ENCODE assay signal across 8 cellular contexts in the genomic region with DNA sequence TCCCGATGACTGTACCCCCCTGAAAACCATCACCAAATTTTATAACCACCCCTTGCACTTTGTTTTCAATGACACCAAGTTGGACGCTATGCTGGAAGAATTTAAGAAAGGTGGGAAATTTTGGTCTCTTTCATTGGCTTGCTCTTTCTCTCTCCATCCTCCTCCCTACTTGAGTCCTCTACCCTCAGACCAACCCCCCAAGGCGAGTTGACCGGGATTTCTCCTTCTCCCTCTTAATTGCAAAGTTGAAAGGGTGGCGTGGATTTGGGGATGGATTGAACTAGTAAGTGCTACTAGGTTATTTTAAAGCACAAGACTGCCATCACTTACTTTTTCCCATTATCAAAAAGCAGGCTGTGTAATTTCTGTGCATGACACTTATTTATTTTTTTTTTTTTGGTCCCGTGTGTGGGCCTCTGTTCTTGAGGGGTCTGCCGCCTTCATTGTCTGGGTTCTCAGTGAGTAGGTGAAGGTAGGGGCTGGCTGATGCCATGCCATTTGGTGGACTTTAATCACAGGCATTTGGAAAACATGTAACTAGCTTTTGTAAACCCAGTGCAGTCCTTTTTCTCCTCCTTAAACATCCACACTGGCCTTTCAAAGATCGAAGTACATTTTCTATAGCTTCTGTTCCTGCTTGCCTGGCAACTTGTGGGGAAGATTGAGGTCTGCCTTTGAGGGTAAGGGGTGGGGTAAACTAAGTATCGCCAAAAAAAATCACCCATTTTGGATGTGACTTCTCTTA. TPM values are rescaled to one million over a fixed set of nuclear protein-coding genes. Genes with fewer than 3 reads are reported as not detected.
DNase-seq lines count a peak whose midpoint lies in the region; ATAC-seq, FAIRE-seq and TF ChIP-seq lines count a peak whose summit lies in the region.

No MANE protein-coding gene starts in this region.

- CTCF ChIA-PET in activated naive CD4-positive, alpha-beta T cell treated with anti-CD3 and anti-CD28 coated beads, Interleukin-2, amount 10 ng/mL, durations not matched to agents 7 days and 5 days (lab: Charles Lee): interaction anchor here (1.5 to 1.9 kb wide), 3 partner anchors 134 to 324 kb away, joined by 4 to 11 read pairs (median 4); no protein-coding TSS in a partner anchor

- no peaks in the 10 kb centered on the region for H3K9me3 Mint-ChIP-seq in activated naive CD4-positive, alpha-beta T cell treated with anti-CD3 and anti-CD28 coated beads, Interleukin-2, amount 10 ng/mL, durations not matched to agents 7 days and 5 days
- H3K9me3 Mint-ChIP-seq in type B pancreatic cell: no peaks in the 10 kb centered on the region

- TF ChIP-seq POLR2A in GM12891 (IDR thresholded peaks at IDR 0.05; ENCODE audit: low read depth, low read length): no peak

- TF ChIP-seq CTCF in liver (IDR thresholded peaks at IDR 0.05; ENCODE audit: low read depth, low read length, missing input control) (no peak), type B pancreatic cell (conservative IDR thresholded peaks at IDR 0.05) (no peak), mucosa of descending colon (IDR thresholded peaks at IDR 0.05) (no peak)

- H3K4me1 ChIP-seq in liver (ENCODE audit: control insufficient read depth in 4 of 4, insufficient read depth in 4 of 4, low read length in 3 of 4) (peaks cover 9 to 54% (median 42%) of the 10 kb centered on the region in 4 donors), mucosa of descending colon (ENCODE audit: low read depth) (peaks cover 8% of the 10 kb centered on the region)

- no peaks in the 10 kb centered on the region for H3K36me3 ChIP-seq in liver (ENCODE audit: control insufficient read depth in 4 of 4, insufficient read depth in 3 of 4, low read depth in 1 of 4, low read length in 3 of 4)
- H3K36me3 ChIP-seq in mucosa of descending colon (ENCODE audit: low read depth): no peaks in the 10 kb centered on the region

- H3K4me1 Mint-ChIP-seq in activated naive CD4-positive, alpha-beta T cell treated with anti-CD3 and anti-CD28 coated beads, Interleukin-2, amount 10 ng/mL, durations not matched to agents 7 days and 5 days: peaks cover 61% of the 10 kb centered on the region
- H3K4me1 Mint-ChIP-seq in type B pancreatic cell (ENCODE audit: unreplicated experiment): peaks cover 41% of the 10 kb centered on the region

- no peaks in the 10 kb centered on the region for H3K9me3 ChIP-seq in liver (ENCODE audit: control insufficient read depth in 4 of 4, low read length in 3 of 4)
- H3K9me3 ChIP-seq in mucosa of descending colon: no peaks in the 10 kb centered on the region

- intact Hi-C loops in mucosa of descending colon (cut with DNase I, micrococcal nuclease): loop anchor here (5.0 to 10.0 kb wide), 4 partner anchors 145 to 325 kb away; partner anchors contain the start of gene RPEL1 (in 1 of the 2)

- H3K4me3 Mint-ChIP-seq in activated naive CD4-positive, alpha-beta T cell treated with anti-CD3 and anti-CD28 coated beads, Interleukin-2, amount 10 ng/mL, durations not matched to agents 7 days and 5 days: peak overlapping the region; percentile 91
- peak overlapping the region; percentile 95 for H3K4me3 Mint-ChIP-seq in type B pancreatic cell

- peak overlapping the region; percentile 53 for H3K27ac Mint-ChIP-seq in activated naive CD4-positive, alpha-beta T cell treated with anti-CD3 and anti-CD28 coated beads, Interleukin-2, amount 10 ng/mL, durations not matched to agents 7 days and 5 days
- peak overlapping the region; percentile 12 for H3K27ac Mint-ChIP-seq in type B pancreatic cell

- H3K36me3 Mint-ChIP-seq in activated naive CD4-positive, alpha-beta T cell treated with anti-CD3 and anti-CD28 coated beads, Interleukin-2, amount 10 ng/mL, durations not matched to agents 7 days and 5 days: peaks cover 15% of the 10 kb centered on the region
- peaks cover 5% of the 10 kb centered on the region for H3K36me3 Mint-ChIP-seq in type B pancreatic cell

- H3K27me3 ChIP-seq in liver (ENCODE audit: control insufficient read depth in 4 of 4, insufficient read depth in 4 of 4, low read length in 3 of 4): no peaks in the 10 kb centered on the region

- no peak for DNase-seq in activated naive CD4-positive, alpha-beta T cell treated with anti-CD3 and anti-CD28 coated beads, Interleukin-2, amount 10 ng/mL, durations not matched to agents 7 days and 5 days
- DNase-seq in activated naive CD4-positive, alpha-beta T cell treated with Interleukin-2 at 50 U/mL for 16 hours: no peak
- DNase-seq in astrocyte of the hippocampus (ENCODE audit: low read depth, low spot score) (peak; percentile 7), type B pancreatic cell (ENCODE audit: extremely low spot score, unreplicated experiment) (no peak), MV-4-11 (lab: John Stamatoyannopoulos, UW) (no peak), GM12891 (ENCODE audit: insufficient read length, low spot score) (no peak), mucosa of descending colon (no peak)

- TF ChIP-seq RAD21 in liver (IDR thresholded peaks at IDR 0.05): peak in 1 of 2 donors; percentile 11

- peaks cover 7% of the 10 kb centered on the region for H3K27me3 Mint-ChIP-seq in activated naive CD4-positive, alpha-beta T cell treated with anti-CD3 and anti-CD28 coated beads, Interleukin-2, amount 10 ng/mL, durations not matched to agents 7 days and 5 days
- peaks cover 20% of the 10 kb centered on the region for H3K27me3 Mint-ChIP-seq in type B pancreatic cell

- FAIRE-seq in GM12891 (lab: Jason Lieb, UNC): no peak

- H3K9ac ChIP-seq in liver (ENCODE audit: low read depth in 1 of 2, low read length in 2 of 2): peak overlapping the region in 1 of 2 donors; percentile 0

- 49% methylated on average over 9 of the region's 9 CpGs for WGBS in liver

- ATAC-seq in mucosa of descending colon: no peak

- peak overlapping the region; percentile 83 to 99 (median 90) for H3K4me3 ChIP-seq in liver (ENCODE audit: low read depth in 1 of 3, low read length in 3 of 3)
- no peak overlapping the region for H3K4me3 ChIP-seq in mucosa of descending colon

- H3K27ac ChIP-seq in liver (ENCODE audit: low read depth in 1 of 2, low read length in 2 of 2): no peak overlapping the region

TF ChIP-seq in liver, 16 proteins besides CTCF, POLR2A, EP300 and RAD21:
- TF ChIP-seq HNF4A (conservative IDR thresholded peaks at IDR 0.05) (peak; percentile 43), YY1 (IDR thresholded peaks at IDR 0.05) (no peak), SP1 (IDR thresholded peaks at IDR 0.05) (no peak), ATF3 (IDR thresholded peaks at IDR 0.05) (no peak), FOXA2 (IDR thresholded peaks at IDR 0.05) (no peak)
TF ChIP-seq in liver: peak in this region for 1.

TF ChIP-seq in GM12891, 5 proteins besides CTCF, POLR2A, EP300 and RAD21:
- no peak for TF ChIP-seq SPI1 (IDR thresholded peaks at IDR 0.05; ENCODE audit: low read depth, low read length)
- no peak for TF ChIP-seq TAF1 (IDR thresholded peaks at IDR 0.05; ENCODE audit: low read depth, low read length)
- TF ChIP-seq POLR2AphosphoS5 (IDR thresholded peaks at IDR 0.05; ENCODE audit: low read depth, low read length): no peak
- no peak for TF ChIP-seq PAX5 (IDR thresholded peaks at IDR 0.05; ENCODE audit: insufficient read depth, low read length, severe bottlenecking)
- no peak for TF ChIP-seq POU2F2 (IDR thresholded peaks at IDR 0.05; ENCODE audit: low read depth, low read length)

RNA-seq across cellular contexts. Expression of gene CNNM2, which starts 2.1 kb away (rescaled TPM):
- total RNA-seq in liver (10 to 100 TPM; 10.2 to 10.8 TPM), type B pancreatic cell (ENCODE audit: low replicate concordance) (9.8 and 12.0 TPM in 2 replicates), mucosa of descending colon (10 to 100 TPM; 22.6 to 53.2 (median 27.3) TPM)
- 1 to 10 TPM; 2.0 to 3.7 TPM for polyA plus RNA-seq in liver
- 3.6 TPM for polyA plus RNA-seq in GM12891 (2012; ENCODE audit: low read depth, missing spikeins)

RNA-seq across cellular contexts. Expression of gene AS3MT, which starts 50.9 kb away (rescaled TPM):
- total RNA-seq in liver (10 to 100 TPM; 18.8 to 38.1 TPM), type B pancreatic cell (ENCODE audit: low replicate concordance) (4.2 and 4.9 TPM in 2 replicates), mucosa of descending colon (1 to 10 TPM in 1 of 3 donors, under 1 TPM in 1, not detected in 1; 0.27 to 1.6 TPM)
- polyA plus RNA-seq in liver: 10 to 100 TPM; 13.4 to 13.6 TPM
- 3.7 TPM for polyA plus RNA-seq in GM12891 (2012; ENCODE audit: low read depth, missing spikeins)
